In the genomic region with DNA sequence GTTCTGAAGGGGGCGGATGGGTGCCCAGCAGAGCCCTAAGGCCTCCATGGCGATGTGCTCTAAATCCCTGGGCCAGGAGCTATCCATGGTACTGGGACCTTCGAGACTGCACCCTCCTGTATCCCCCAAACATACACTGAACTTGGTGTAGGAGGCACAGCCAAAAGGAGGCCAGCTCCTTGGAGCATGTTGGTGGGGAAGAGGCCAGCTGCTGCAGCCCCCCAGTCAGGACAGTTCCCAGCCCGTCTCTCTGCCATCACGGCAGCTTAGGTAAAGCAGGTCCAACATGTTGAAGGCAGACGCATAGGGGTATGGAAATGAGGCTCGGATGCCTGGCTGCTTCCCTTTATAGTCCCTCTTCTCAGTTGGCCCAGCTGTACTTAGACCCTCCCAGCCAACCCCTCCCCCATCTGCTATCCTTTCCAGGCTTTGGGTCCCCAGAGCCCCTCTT, we compare ENCODE assay signal across 1 cellular context.
TF ChIP-seq lines count a peak whose summit lies in the region.

No MANE protein-coding gene starts in this region.

TF ChIP-seq in WTC11, 78 proteins besides CTCF, POLR2A, EP300 and RAD21 (continued from another document):
- TF ChIP-seq, protein P1, sequence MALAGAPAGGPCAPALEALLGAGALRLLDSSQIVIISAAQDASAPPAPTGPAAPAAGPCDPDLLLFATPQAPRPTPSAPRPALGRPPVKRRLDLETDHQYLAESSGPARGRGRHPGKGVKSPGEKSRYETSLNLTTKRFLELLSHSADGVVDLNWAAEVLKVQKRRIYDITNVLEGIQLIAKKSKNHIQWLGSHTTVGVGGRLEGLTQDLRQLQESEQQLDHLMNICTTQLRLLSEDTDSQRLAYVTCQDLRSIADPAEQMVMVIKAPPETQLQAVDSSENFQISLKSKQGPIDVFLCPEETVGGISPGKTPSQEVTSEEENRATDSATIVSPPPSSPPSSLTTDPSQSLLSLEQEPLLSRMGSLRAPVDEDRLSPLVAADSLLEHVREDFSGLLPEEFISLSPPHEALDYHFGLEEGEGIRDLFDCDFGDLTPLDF (CRISPR knock-in tag; IDR thresholded peaks at IDR 0.05): peak; percentile 65; the same call in 1 of the 2 replicates
- TF ChIP-seq, protein P2, sequence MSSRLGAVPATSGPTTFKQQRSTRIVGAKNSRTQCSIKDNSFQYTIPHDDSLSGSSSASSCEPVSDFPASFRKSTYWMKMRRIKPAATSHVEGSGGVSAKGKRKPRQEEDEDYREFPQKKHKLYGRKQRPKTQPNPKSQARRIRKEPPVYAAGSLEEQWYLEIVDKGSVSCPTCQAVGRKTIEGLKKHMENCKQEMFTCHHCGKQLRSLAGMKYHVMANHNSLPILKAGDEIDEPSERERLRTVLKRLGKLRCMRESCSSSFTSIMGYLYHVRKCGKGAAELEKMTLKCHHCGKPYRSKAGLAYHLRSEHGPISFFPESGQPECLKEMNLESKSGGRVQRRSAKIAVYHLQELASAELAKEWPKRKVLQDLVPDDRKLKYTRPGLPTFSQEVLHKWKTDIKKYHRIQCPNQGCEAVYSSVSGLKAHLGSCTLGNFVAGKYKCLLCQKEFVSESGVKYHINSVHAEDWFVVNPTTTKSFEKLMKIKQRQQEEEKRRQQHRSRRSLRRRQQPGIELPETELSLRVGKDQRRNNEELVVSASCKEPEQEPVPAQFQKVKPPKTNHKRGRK (CRISPR knock-in tag; IDR thresholded peaks at IDR 0.05; ENCODE audit: borderline replicate concordance): no peak
- TF ChIP-seq, protein P3, sequence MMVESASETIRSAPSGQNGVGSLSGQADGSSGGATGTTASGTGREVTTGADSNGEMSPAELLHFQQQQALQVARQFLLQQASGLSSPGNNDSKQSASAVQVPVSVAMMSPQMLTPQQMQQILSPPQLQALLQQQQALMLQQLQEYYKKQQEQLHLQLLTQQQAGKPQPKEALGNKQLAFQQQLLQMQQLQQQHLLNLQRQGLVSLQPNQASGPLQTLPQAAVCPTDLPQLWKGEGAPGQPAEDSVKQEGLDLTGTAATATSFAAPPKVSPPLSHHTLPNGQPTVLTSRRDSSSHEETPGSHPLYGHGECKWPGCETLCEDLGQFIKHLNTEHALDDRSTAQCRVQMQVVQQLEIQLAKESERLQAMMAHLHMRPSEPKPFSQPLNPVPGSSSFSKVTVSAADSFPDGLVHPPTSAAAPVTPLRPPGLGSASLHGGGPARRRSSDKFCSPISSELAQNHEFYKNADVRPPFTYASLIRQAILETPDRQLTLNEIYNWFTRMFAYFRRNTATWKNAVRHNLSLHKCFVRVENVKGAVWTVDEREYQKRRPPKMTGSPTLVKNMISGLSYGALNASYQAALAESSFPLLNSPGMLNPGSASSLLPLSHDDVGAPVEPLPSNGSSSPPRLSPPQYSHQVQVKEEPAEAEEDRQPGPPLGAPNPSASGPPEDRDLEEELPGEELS (CRISPR knock-in tag; IDR thresholded peaks at IDR 0.05): peak; percentile 96
- TF ChIP-seq GRHL2 (CRISPR knock-in tag; IDR thresholded peaks at IDR 0.05; ENCODE audit: insufficient replicate concordance, severe bottlenecking): no peak
- peak; percentile 80; the same call in 1 of the 2 replicates for TF ChIP-seq JUN (CRISPR knock-in tag; IDR thresholded peaks at IDR 0.05)
- no peak for TF ChIP-seq PRRX2 (CRISPR knock-in tag; IDR thresholded peaks at IDR 0.05)
- peak; percentile 76; the same call in 1 of the 2 replicates for TF ChIP-seq NR3C1 (CRISPR knock-in tag; conservative IDR thresholded peaks at IDR 0.05; ENCODE audit: low read depth)
- no peak for TF ChIP-seq IRF2 (CRISPR knock-in tag; IDR thresholded peaks at IDR 0.05; ENCODE audit: borderline replicate concordance, low read depth)
- TF ChIP-seq, protein P4, sequence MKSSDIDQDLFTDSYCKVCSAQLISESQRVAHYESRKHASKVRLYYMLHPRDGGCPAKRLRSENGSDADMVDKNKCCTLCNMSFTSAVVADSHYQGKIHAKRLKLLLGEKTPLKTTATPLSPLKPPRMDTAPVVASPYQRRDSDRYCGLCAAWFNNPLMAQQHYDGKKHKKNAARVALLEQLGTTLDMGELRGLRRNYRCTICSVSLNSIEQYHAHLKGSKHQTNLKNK (CRISPR knock-in tag; IDR thresholded peaks at IDR 0.05): no peak
- peak; percentile 73; the same call in 1 of the 2 replicates for TF ChIP-seq SMAD4 (CRISPR knock-in tag; IDR thresholded peaks at IDR 0.05)
- no peak for TF ChIP-seq STAT6 (CRISPR knock-in tag; conservative IDR thresholded peaks at IDR 0.05; ENCODE audit: low read depth)
- TF ChIP-seq TEAD1 (CRISPR knock-in tag; IDR thresholded peaks at IDR 0.05): peak; percentile 84
- TF ChIP-seq, protein P5, sequence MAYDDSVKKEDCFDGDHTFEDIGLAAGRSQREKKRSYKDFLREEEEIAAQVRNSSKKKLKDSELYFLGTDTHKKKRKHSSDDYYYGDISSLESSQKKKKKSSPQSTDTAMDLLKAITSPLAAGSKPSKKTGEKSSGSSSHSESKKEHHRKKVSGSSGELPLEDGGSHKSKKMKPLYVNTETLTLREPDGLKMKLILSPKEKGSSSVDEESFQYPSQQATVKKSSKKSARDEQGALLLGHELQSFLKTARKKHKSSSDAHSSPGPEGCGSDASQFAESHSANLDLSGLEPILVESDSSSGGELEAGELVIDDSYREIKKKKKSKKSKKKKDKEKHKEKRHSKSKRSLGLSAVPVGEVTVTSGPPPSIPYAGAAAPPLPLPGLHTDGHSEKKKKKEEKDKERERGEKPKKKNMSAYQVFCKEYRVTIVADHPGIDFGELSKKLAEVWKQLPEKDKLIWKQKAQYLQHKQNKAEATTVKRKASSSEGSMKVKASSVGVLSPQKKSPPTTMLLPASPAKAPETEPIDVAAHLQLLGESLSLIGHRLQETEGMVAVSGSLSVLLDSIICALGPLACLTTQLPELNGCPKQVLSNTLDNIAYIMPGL (CRISPR knock-in tag; IDR thresholded peaks at IDR 0.05): no peak
- TF ChIP-seq ZNF121 (CRISPR knock-in tag; IDR thresholded peaks at IDR 0.05): 0 out of 2 replicates have a peak, but pooled peaks have one; percentile 25
- TF ChIP-seq, protein P6, sequence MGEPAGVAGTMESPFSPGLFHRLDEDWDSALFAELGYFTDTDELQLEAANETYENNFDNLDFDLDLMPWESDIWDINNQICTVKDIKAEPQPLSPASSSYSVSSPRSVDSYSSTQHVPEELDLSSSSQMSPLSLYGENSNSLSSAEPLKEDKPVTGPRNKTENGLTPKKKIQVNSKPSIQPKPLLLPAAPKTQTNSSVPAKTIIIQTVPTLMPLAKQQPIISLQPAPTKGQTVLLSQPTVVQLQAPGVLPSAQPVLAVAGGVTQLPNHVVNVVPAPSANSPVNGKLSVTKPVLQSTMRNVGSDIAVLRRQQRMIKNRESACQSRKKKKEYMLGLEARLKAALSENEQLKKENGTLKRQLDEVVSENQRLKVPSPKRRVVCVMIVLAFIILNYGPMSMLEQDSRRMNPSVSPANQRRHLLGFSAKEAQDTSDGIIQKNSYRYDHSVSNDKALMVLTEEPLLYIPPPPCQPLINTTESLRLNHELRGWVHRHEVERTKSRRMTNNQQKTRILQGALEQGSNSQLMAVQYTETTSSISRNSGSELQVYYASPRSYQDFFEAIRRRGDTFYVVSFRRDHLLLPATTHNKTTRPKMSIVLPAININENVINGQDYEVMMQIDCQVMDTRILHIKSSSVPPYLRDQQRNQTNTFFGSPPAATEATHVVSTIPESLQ (CRISPR knock-in tag; IDR thresholded peaks at IDR 0.05): no peak
- TF ChIP-seq ESRRA (CRISPR knock-in tag; IDR thresholded peaks at IDR 0.05; ENCODE audit: borderline replicate concordance): no peak
- TF ChIP-seq KAT7 (CRISPR knock-in tag; IDR thresholded peaks at IDR 0.05; ENCODE audit: borderline replicate concordance): no peak
- no peak for TF ChIP-seq MYBL2 (CRISPR knock-in tag; IDR thresholded peaks at IDR 0.05)
- TF ChIP-seq, protein P7, sequence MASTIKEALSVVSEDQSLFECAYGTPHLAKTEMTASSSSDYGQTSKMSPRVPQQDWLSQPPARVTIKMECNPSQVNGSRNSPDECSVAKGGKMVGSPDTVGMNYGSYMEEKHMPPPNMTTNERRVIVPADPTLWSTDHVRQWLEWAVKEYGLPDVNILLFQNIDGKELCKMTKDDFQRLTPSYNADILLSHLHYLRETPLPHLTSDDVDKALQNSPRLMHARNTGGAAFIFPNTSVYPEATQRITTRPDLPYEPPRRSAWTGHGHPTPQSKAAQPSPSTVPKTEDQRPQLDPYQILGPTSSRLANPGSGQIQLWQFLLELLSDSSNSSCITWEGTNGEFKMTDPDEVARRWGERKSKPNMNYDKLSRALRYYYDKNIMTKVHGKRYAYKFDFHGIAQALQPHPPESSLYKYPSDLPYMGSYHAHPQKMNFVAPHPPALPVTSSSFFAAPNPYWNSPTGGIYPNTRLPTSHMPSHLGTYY (CRISPR knock-in tag; IDR thresholded peaks at IDR 0.05): no peak
- no peak for TF ChIP-seq RORB (CRISPR knock-in tag; IDR thresholded peaks at IDR 0.05)
- TF ChIP-seq, protein P8, sequence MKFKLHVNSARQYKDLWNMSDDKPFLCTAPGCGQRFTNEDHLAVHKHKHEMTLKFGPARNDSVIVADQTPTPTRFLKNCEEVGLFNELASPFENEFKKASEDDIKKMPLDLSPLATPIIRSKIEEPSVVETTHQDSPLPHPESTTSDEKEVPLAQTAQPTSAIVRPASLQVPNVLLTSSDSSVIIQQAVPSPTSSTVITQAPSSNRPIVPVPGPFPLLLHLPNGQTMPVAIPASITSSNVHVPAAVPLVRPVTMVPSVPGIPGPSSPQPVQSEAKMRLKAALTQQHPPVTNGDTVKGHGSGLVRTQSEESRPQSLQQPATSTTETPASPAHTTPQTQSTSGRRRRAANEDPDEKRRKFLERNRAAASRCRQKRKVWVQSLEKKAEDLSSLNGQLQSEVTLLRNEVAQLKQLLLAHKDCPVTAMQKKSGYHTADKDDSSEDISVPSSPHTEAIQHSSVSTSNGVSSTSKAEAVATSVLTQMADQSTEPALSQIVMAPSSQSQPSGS (CRISPR knock-in tag; IDR thresholded peaks at IDR 0.05; ENCODE audit: borderline replicate concordance, low read depth): no peak
- peak; percentile 68; the same call in 1 of the 2 replicates for TF ChIP-seq MAX (CRISPR knock-in tag; IDR thresholded peaks at IDR 0.05)
- TF ChIP-seq NFE2L1 (CRISPR knock-in tag; IDR thresholded peaks at IDR 0.05): peak; percentile 74
- peak; percentile 77; the same call in 1 of the 2 replicates for TF ChIP-seq ZNF219 (CRISPR knock-in tag; IDR thresholded peaks at IDR 0.05; ENCODE audit: borderline replicate concordance)
- TF ChIP-seq, protein P9, sequence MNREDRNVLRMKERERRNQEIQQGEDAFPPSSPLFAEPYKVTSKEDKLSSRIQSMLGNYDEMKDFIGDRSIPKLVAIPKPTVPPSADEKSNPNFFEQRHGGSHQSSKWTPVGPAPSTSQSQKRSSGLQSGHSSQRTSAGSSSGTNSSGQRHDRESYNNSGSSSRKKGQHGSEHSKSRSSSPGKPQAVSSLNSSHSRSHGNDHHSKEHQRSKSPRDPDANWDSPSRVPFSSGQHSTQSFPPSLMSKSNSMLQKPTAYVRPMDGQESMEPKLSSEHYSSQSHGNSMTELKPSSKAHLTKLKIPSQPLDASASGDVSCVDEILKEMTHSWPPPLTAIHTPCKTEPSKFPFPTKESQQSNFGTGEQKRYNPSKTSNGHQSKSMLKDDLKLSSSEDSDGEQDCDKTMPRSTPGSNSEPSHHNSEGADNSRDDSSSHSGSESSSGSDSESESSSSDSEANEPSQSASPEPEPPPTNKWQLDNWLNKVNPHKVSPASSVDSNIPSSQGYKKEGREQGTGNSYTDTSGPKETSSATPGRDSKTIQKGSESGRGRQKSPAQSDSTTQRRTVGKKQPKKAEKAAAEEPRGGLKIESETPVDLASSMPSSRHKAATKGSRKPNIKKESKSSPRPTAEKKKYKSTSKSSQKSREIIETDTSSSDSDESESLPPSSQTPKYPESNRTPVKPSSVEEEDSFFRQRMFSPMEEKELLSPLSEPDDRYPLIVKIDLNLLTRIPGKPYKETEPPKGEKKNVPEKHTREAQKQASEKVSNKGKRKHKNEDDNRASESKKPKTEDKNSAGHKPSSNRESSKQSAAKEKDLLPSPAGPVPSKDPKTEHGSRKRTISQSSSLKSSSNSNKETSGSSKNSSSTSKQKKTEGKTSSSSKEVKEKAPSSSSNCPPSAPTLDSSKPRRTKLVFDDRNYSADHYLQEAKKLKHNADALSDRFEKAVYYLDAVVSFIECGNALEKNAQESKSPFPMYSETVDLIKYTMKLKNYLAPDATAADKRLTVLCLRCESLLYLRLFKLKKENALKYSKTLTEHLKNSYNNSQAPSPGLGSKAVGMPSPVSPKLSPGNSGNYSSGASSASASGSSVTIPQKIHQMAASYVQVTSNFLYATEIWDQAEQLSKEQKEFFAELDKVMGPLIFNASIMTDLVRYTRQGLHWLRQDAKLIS (CRISPR knock-in tag; IDR thresholded peaks at IDR 0.05; ENCODE audit: borderline replicate concordance): no peak
- TF ChIP-seq ZNF416 (CRISPR knock-in tag; IDR thresholded peaks at IDR 0.05): no peak
- TF ChIP-seq CREB1 (CRISPR knock-in tag; IDR thresholded peaks at IDR 0.05): peak; percentile 56; the same call in 1 of the 2 replicates
- TF ChIP-seq ZNF232 (CRISPR knock-in tag; IDR thresholded peaks at IDR 0.05): peak; percentile 96
- no peak for TF ChIP-seq ZNF423 (CRISPR knock-in tag; IDR thresholded peaks at IDR 0.05)
